8 cellular contexts compared by ENCODE assay signal in genomic region chr10:30413996-30414576, GRCh38. TPM values are rescaled to one million over a fixed set of nuclear protein-coding genes. Genes with fewer than 3 reads are reported as not detected.
A peak's percentile ranks its signal among the peaks of the same experiment; 100 is the strongest.
DNase-seq lines count a peak whose midpoint lies in the region; ATAC-seq and TF ChIP-seq lines count a peak whose summit lies in the region.

No MANE protein-coding gene starts in this region.

- no peak overlapping the region for H3K4me3 Mint-ChIP-seq in stimulated activated memory B cell treated with anti-CD40 and anti-IgM and Interleukin-4, amounts not matched to agents 10 μg/mL and 1 μg/mL and 100 μg/mL, for 72 hours

- no peaks in the 10 kb centered on the region for H3K36me3 Mint-ChIP-seq in stimulated activated memory B cell treated with anti-CD40 and anti-IgM and Interleukin-4, amounts not matched to agents 10 μg/mL and 1 μg/mL and 100 μg/mL, for 72 hours

- H2AFZ ChIP-seq in Loucy (ENCODE audit: low read length), result no peak overlapping the region

- H3K4me3 ChIP-seq in BJ (ENCODE audit: low read depth, low read length) (no peak overlapping the region), Loucy (ENCODE audit: low read length, poor library complexity, severe bottlenecking) (no peak overlapping the region)

- H3K9me2 ChIP-seq in Loucy (replicated peaks; ENCODE audit: low read depth, low read length), result no peaks in the 10 kb centered on the region

- H3K79me2 ChIP-seq in Loucy (ENCODE audit: insufficient read depth, low read length), result no peaks in the 10 kb centered on the region

- no peaks in the 10 kb centered on the region for H3K27me3 Mint-ChIP-seq in stimulated activated memory B cell treated with anti-CD40 and anti-IgM and Interleukin-4, amounts not matched to agents 10 μg/mL and 1 μg/mL and 100 μg/mL, for 72 hours

- no peak overlapping the region for H3K27ac Mint-ChIP-seq in stimulated activated memory B cell treated with anti-CD40 and anti-IgM and Interleukin-4, amounts not matched to agents 10 μg/mL and 1 μg/mL and 100 μg/mL, for 72 hours

- peak; percentile 82 for TF ChIP-seq CTCF in BJ (IDR thresholded peaks at IDR 0.05; ENCODE audit: insufficient read depth, low read depth, low read length)
- peak; percentile 87 for TF ChIP-seq CTCF in Loucy (conservative IDR thresholded peaks at IDR 0.05; ENCODE audit: low read length)

- H3K4me1 Mint-ChIP-seq in stimulated activated memory B cell treated with anti-CD40 and anti-IgM and Interleukin-4, amounts not matched to agents 10 μg/mL and 1 μg/mL and 100 μg/mL, for 72 hours, result peaks cover 40% of the 10 kb centered on the region

- no peaks in the 10 kb centered on the region for H3K9me3 ChIP-seq in Loucy (ENCODE audit: insufficient read depth, low read depth, low read length)

- H3K27me3 ChIP-seq in BJ (ENCODE audit: control insufficient read depth, insufficient read depth, low read length) (0 out of 2 replicates have a peak, but pooled peaks cover 1% of the 10 kb centered on the region), Loucy (ENCODE audit: insufficient read depth, low read length, poor library complexity, severe bottlenecking) (no peaks in the 10 kb centered on the region)

- ATAC-seq in GM18502 (IDR thresholded peaks at IDR 0.05; ENCODE audit: poor library complexity, unreplicated experiment), result peak; percentile 53
- ATAC-seq in stimulated activated memory B cell treated with anti-CD40 and anti-IgM and Interleukin-4, amounts not matched to agents 10 μg/mL and 1 μg/mL and 100 μg/mL, for 72 hours, result peak; percentile 73
- no peak for ATAC-seq in HG03565 (IDR thresholded peaks at IDR 0.05; ENCODE audit: unreplicated experiment)

- H3K36me3 ChIP-seq in BJ (ENCODE audit: control insufficient read depth, insufficient read depth, low read length), result no peaks in the 10 kb centered on the region
- no peaks in the 10 kb centered on the region for H3K36me3 ChIP-seq in Loucy (ENCODE audit: insufficient read depth, low read length)

- H3F3A ChIP-seq in Loucy (ENCODE audit: low read depth), result no peaks in the 10 kb centered on the region

- H3K9ac ChIP-seq in Loucy (ENCODE audit: low read depth, low read length, poor library complexity, severe bottlenecking), result no peak overlapping the region

- no peaks in the 10 kb centered on the region for H4K20me1 ChIP-seq in Loucy (ENCODE audit: insufficient read depth, low read length, poor library complexity, severe bottlenecking)

- CTCF ChIA-PET in BJ (lab: Yijun Ruan, JAX), result interaction anchor here (0.6 to 4.2 kb wide), 16 partner anchors 9 to 177 kb away, joined by 3 to 27 read pairs (median 4); no protein-coding TSS in a partner anchor

- peaks cover 20% of the 10 kb centered on the region for H3K4me1 ChIP-seq in Loucy (ENCODE audit: insufficient read depth, low read length, poor library complexity, severe bottlenecking)

- H3K9me3 Mint-ChIP-seq in stimulated activated memory B cell treated with anti-CD40 and anti-IgM and Interleukin-4, amounts not matched to agents 10 μg/mL and 1 μg/mL and 100 μg/mL, for 72 hours, result no peaks in the 10 kb centered on the region

- H3K4me2 ChIP-seq in Loucy (ENCODE audit: low read depth, low read length, poor library complexity, severe bottlenecking), result no peak overlapping the region

- DNase-seq in BJ (ENCODE audit: low read depth), result no peak
- peak; percentile 53 for DNase-seq in amniotic stem cell (lab: John Stamatoyannopoulos, UW)
- DNase-seq in hepatic stellate cell (ENCODE audit: low spot score), result peak; percentile 51
- no peak for DNase-seq in inferior parietal cortex (ENCODE audit: extremely low spot score)

- POLR2A ChIA-PET in BJ (lab: Charles Lee), result interaction anchor here (0.5 kb wide), 1 partner anchor 130 kb away, joined by 3 read pairs; no protein-coding TSS in a partner anchor

RNA-seq across cellular contexts. Expression of gene MAP3K8, which starts 19.9 kb away (rescaled TPM):
- 13.7 and 18.5 TPM in 2 replicates for polyA plus RNA-seq in BJ (2011; rRNA removed)
- polyA minus RNA-seq in BJ (2011; rRNA and poly(A)+ RNA removed), result 16.1 and 20.0 TPM in 2 replicates

Comparison
In these comparisons a context has a peak if more than half of its experiments do, and no peak if none do; other contexts are left out.
1. DNase-seq: peak in amniotic stem cell (single experiment) and hepatic stellate cell (single experiment); none in BJ (single experiment) and inferior parietal cortex (single experiment).